Comparison of ENCODE assay signal across 11 cellular contexts in genomic region chr20:14879020-14879697, GRCh38.
DNase-seq lines count a peak whose midpoint lies in the region; ATAC-seq and TF ChIP-seq lines count a peak whose summit lies in the region.
"Had no signal": no experiment of that assay in that cellular context is flagged by ENCODE, and none has a peak within 500 bp of the region (broad histone marks: within the 10 kb centered on the region; RNA-seq: fewer than 3 reads in every experiment).

No MANE protein-coding gene starts in this region.

- no peaks in the 10 kb centered on the region for H3K36me3 Mint-ChIP-seq in activated T-cell treated with anti-CD3 and anti-CD28 coated beads, Interleukin-2, amount 50 U/mL, for 72 hours (ENCODE audit: insufficient read depth in 2 of 2)
- H3K36me3 Mint-ChIP-seq: CD14-positive monocyte had no signal

- TF ChIP-seq POLR2A in body of pancreas (IDR thresholded peaks at IDR 0.05) = no peak

- ATAC-seq in activated T-cell treated with anti-CD3 and anti-CD28 coated beads, Interleukin-2, amount 50 U/mL, for 72 hours (replicated peaks in 1 of 2) = peak; percentile 29 to 33
- ATAC-seq in HG03520 (IDR thresholded peaks at IDR 0.05; ENCODE audit: unreplicated experiment) (peak; percentile 82), body of pancreas (no peak)

- H3K4me3 Mint-ChIP-seq in activated T-cell treated with anti-CD3 and anti-CD28 coated beads, Interleukin-2, amount 50 U/mL, for 72 hours = no peak overlapping the region
- H3K4me3 Mint-ChIP-seq: activated naive CD4-positive, alpha-beta T cell treated with anti-CD3 and anti-CD28 coated beads for 36 hours; CD14-positive monocyte had no signal

- no peak overlapping the region for H3K27ac Mint-ChIP-seq in activated T-cell treated with anti-CD3 and anti-CD28 coated beads, Interleukin-2, amount 50 U/mL, for 72 hours
- H3K27ac Mint-ChIP-seq: activated naive CD4-positive, alpha-beta T cell treated with anti-CD3 and anti-CD28 coated beads for 36 hours; CD14-positive monocyte had no signal

- H3K36me3 ChIP-seq in body of pancreas (replicated peaks in 1 of 2; ENCODE audit: insufficient read depth in 1 of 2, low read depth in 2 of 2) = no peaks in the 10 kb centered on the region

- no peak overlapping the region for H3K4me3 ChIP-seq in cardiac fibroblast (replicated peaks in 1 of 2; ENCODE audit: low read depth in 2 of 2, low read length in 2 of 2)
- H3K4me3 ChIP-seq in body of pancreas = no peak overlapping the region

- WGBS in body of pancreas, 2 donors = 54 to 55% methylated on average over 2 of the region's 2 CpGs

- no peaks in the 10 kb centered on the region for H3K9me3 ChIP-seq in body of pancreas

- H3K9me3 Mint-ChIP-seq in activated T-cell treated with anti-CD3 and anti-CD28 coated beads, Interleukin-2, amount 50 U/mL, for 72 hours = peaks cover 5 to 6% of the 10 kb centered on the region in 2 donors
- H3K9me3 Mint-ChIP-seq: activated naive CD4-positive, alpha-beta T cell treated with anti-CD3 and anti-CD28 coated beads for 36 hours had no signal

- no peaks in the 10 kb centered on the region for H3K27me3 Mint-ChIP-seq in activated T-cell treated with anti-CD3 and anti-CD28 coated beads, Interleukin-2, amount 50 U/mL, for 72 hours (ENCODE audit: low read depth)

- no peak for DNase-seq in activated T-cell treated with anti-CD3 and anti-CD28 coated beads, Interleukin-2, amount 50 U/mL, for 72 hours
- no peak for DNase-seq in activated T-cell treated with anti-CD3 and anti-CD28 coated beads, Interleukin-2, amount 50 U/mL, for 48 hours
- DNase-seq in cardiac fibroblast (ENCODE audit: low read depth in 2 of 2) = peak; percentile 11 to 32
- DNase-seq in body of pancreas = no peak
- DNase-seq in central memory CD4-positive, alpha-beta T cell = no peak
- no peak for DNase-seq in activated CD4-positive, alpha-beta T cell treated with anti-CD3 and anti-CD28 coated beads for 1 hour
- no peak for DNase-seq in NCI-H1048 (lab: John Stamatoyannopoulos, UW)
- DNase-seq: activated naive CD4-positive, alpha-beta T cell treated with anti-CD3 and anti-CD28 coated beads for 36 hours; NCI-H82 had no signal

- H3K4me1 Mint-ChIP-seq in activated T-cell treated with anti-CD3 and anti-CD28 coated beads, Interleukin-2, amount 50 U/mL, for 72 hours (ENCODE audit: low read depth) = no peaks in the 10 kb centered on the region
- H3K4me1 Mint-ChIP-seq: CD14-positive monocyte had no signal

- TF ChIP-seq CTCF in cardiac fibroblast (IDR thresholded peaks at IDR 0.05; ENCODE audit: low read depth, low read length) = no peak
- no peak for TF ChIP-seq CTCF in body of pancreas (IDR thresholded peaks at IDR 0.05)

- no peaks in the 10 kb centered on the region for H3K4me1 ChIP-seq in body of pancreas

- no peaks in the 10 kb centered on the region for H3K27me3 ChIP-seq in body of pancreas

- H3K27ac ChIP-seq in body of pancreas = no peak overlapping the region

- intact Hi-C loops in body of pancreas (cut with DNase I) = no loop called here

Comparison
In these comparisons a context has a peak if more than half of its experiments do, and no peak if none do; other contexts are left out.
1. DNase-seq: peak in cardiac fibroblast (2 of 2); none in activated T-cell treated with anti-CD3 and anti-CD28 coated beads, Interleukin-2, amount 50 U/mL, for 72 hours (0 of 2), activated T-cell treated with anti-CD3 and anti-CD28 coated beads, Interleukin-2, amount 50 U/mL, for 48 hours (0 of 2), body of pancreas (0 of 4), central memory CD4-positive, alpha-beta T cell (single experiment), activated CD4-positive, alpha-beta T cell treated with anti-CD3 and anti-CD28 coated beads for 1 hour (single experiment) and NCI-H1048 (single experiment).